Comparison of ENCODE assay signal across 2 cellular contexts in the genomic region with DNA sequence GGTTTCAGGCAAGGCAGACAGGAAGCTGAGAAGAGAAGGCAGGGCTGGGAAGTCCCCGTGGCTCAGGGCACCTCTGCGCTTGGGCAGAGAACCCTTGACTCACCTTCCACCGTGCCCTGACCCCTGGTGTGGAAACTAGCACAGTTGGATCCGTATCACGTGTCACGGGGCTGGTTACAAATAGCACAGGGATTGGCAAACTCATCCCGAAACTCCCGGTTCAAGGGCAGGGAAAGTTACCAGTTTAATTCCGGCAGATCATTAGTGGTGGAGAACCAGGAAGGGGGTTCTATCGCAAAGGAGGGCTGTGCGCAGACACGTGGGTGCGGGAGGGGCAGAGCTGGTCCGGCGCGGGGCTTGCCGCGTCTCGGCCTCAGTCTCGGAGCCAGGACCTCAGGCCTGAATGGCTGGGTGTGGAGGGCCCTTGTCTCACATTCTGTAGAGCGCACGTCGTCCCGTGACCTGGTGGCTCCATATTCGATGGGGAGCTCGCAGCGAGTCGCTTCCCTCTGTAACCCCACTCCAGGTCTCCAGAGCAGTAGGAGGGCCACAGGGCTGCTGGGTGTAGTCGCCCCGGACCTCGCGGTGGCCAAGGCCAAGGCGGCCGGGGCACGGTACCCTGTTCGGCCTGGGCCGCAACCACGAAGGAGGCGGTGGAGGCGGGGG.
TF ChIP-seq lines count a peak whose summit lies in the region.

No MANE protein-coding gene starts in this region.

TF ChIP-seq in IMR-90, 13 proteins besides CTCF, POLR2A, EP300 and RAD21:
- TF ChIP-seq MAFK (IDR thresholded peaks at IDR 0.05; ENCODE audit: low read depth, low read length) (no peak), BHLHE40 (IDR thresholded peaks at IDR 0.05; ENCODE audit: low read depth, low read length) (no peak), NFE2L2 (IDR thresholded peaks at IDR 0.05; ENCODE audit: low read depth, low read length) (no peak), FOS (IDR thresholded peaks at IDR 0.05; ENCODE audit: low read depth, low read length) (no peak), MAZ (IDR thresholded peaks at IDR 0.05; ENCODE audit: borderline replicate concordance, low read depth, low read length) (no peak), CHD1 (IDR thresholded peaks at IDR 0.05; ENCODE audit: low read depth, low read length) (no peak), CEBPB (IDR thresholded peaks at IDR 0.05; ENCODE audit: low read depth, low read length) (no peak), RCOR1 (IDR thresholded peaks at IDR 0.05; ENCODE audit: insufficient replicate concordance, low read length) (no peak), SMC3 (IDR thresholded peaks at IDR 0.05; ENCODE audit: low read depth, low read length) (no peak), RFX5 (IDR thresholded peaks at IDR 0.05; ENCODE audit: low read depth, low read length) (no peak)
- TF ChIP-seq, protein P1, sequence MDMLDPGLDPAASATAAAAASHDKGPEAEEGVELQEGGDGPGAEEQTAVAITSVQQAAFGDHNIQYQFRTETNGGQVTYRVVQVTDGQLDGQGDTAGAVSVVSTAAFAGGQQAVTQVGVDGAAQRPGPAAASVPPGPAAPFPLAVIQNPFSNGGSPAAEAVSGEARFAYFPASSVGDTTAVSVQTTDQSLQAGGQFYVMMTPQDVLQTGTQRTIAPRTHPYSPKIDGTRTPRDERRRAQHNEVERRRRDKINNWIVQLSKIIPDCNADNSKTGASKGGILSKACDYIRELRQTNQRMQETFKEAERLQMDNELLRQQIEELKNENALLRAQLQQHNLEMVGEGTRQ (IDR thresholded peaks at IDR 0.05; ENCODE audit: low read depth, low read length) = no peak
- TF ChIP-seq, protein P2, sequence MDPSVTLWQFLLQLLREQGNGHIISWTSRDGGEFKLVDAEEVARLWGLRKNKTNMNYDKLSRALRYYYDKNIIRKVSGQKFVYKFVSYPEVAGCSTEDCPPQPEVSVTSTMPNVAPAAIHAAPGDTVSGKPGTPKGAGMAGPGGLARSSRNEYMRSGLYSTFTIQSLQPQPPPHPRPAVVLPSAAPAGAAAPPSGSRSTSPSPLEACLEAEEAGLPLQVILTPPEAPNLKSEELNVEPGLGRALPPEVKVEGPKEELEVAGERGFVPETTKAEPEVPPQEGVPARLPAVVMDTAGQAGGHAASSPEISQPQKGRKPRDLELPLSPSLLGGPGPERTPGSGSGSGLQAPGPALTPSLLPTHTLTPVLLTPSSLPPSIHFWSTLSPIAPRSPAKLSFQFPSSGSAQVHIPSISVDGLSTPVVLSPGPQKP (IDR thresholded peaks at IDR 0.05; ENCODE audit: borderline replicate concordance, low read depth, low read length) = no peak

TF ChIP-seq in HepG2, 621 proteins besides CTCF, POLR2A, EP300 and RAD21:
- TF ChIP-seq ZSCAN31 (CRISPR knock-in tag; IDR thresholded peaks at IDR 0.05; ENCODE audit: low read depth) = no peak
- TF ChIP-seq, protein P3, sequence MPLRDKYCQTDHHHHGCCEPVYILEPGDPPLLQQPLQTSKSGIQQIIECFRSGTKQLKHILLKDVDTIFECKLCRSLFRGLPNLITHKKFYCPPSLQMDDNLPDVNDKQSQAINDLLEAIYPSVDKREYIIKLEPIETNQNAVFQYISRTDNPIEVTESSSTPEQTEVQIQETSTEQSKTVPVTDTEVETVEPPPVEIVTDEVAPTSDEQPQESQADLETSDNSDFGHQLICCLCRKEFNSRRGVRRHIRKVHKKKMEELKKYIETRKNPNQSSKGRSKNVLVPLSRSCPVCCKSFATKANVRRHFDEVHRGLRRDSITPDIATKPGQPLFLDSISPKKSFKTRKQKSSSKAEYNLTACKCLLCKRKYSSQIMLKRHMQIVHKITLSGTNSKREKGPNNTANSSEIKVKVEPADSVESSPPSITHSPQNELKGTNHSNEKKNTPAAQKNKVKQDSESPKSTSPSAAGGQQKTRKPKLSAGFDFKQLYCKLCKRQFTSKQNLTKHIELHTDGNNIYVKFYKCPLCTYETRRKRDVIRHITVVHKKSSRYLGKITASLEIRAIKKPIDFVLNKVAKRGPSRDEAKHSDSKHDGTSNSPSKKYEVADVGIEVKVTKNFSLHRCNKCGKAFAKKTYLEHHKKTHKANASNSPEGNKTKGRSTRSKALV (CRISPR knock-in tag; IDR thresholded peaks at IDR 0.05) = 0 out of 2 replicates have a peak, but pooled peaks have one; percentile 0
- no peak for TF ChIP-seq PRPF4 (IDR thresholded peaks at IDR 0.05; ENCODE audit: low read depth, low read length, poor library complexity, severe bottlenecking)
